ENCODE assay signal across 8 cellular contexts in the genomic region with DNA sequence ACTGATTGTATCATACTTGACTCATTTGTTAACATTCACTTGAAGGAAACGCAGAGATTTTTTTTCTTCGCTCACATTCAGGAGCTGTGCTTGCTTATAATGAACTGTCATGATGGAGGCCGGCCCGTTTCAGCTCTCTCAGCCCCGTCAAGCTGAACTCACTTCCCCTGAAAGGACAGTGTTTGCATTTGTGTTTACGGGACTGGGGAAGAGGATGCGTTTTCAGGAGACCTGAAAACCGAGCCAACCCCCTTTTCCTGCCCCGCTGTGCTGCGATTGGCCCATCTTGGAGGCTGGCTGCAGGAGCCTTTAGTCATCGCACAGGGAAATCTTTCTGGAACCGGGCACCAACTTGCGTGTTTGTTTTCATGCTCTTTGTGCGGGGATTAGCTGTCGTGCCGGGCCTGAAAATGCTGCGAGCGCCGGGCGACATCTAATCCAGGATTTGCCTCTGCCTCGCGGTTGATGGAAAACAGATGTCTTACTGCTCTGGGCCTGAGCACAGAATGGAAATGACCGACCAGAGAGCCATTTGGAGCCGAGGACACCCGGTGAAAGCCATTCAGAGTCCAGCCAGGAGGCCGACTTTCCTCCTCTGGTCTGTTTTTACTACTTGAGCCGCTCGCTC. TPM values are rescaled to one million over a fixed set of nuclear protein-coding genes. Genes with fewer than 3 reads are reported as not detected.
DNase-seq lines count a peak whose midpoint lies in the region; TF ChIP-seq lines count a peak whose summit lies in the region.

No MANE protein-coding gene starts in this region.

- H3K27me3 Mint-ChIP-seq in activated T-cell treated with anti-CD3 and anti-CD28 coated beads, Interleukin-2, amount 50 U/mL, for 24 hours, result peaks cover 28% of the 10 kb centered on the region

- H3K27ac Mint-ChIP-seq in activated T-cell treated with anti-CD3 and anti-CD28 coated beads, Interleukin-2, amount 50 U/mL, for 24 hours, result peak overlapping the region; percentile 84

- H3K4me1 Mint-ChIP-seq in activated T-cell treated with anti-CD3 and anti-CD28 coated beads, Interleukin-2, amount 50 U/mL, for 24 hours (ENCODE audit: low read depth), result peaks cover 35% of the 10 kb centered on the region

- peak overlapping the region; percentile 53 to 64 for H3K9ac ChIP-seq in mucosa of rectum (ENCODE audit: low read depth in 1 of 2, low read length in 2 of 2)

- H3K27me3 ChIP-seq in mucosa of rectum (ENCODE audit: control insufficient read depth in 2 of 2, insufficient read depth in 2 of 2, low read length in 2 of 2) (no peaks in the 10 kb centered on the region), thyroid gland (no peaks in the 10 kb centered on the region)

- 3 to 7% methylated on average over 23 to 28 of the region's 28 CpGs for WGBS in thyroid gland, 2 donors

- no peaks in the 10 kb centered on the region for H3K9me3 ChIP-seq in mucosa of rectum (ENCODE audit: control insufficient read depth in 2 of 2, low read length in 2 of 2)
- no peaks in the 10 kb centered on the region for H3K9me3 ChIP-seq in thyroid gland

- peaks cover 0 to 4% of the 10 kb centered on the region in 2 donors for H3K36me3 ChIP-seq in mucosa of rectum (ENCODE audit: control insufficient read depth in 2 of 2, insufficient read depth in 2 of 2, low read length in 2 of 2)
- H3K36me3 ChIP-seq in thyroid gland, result no peaks in the 10 kb centered on the region

- intact Hi-C loops in thyroid gland (cut with DNase I), result loop anchor here (10.0 kb wide), 1 partner anchor 83 kb away; no protein-coding TSS in a partner anchor

- H3K4me1 ChIP-seq in mucosa of rectum (ENCODE audit: control insufficient read depth in 2 of 2, insufficient read depth in 2 of 2, low read length in 2 of 2) (peaks cover 25 to 44% of the 10 kb centered on the region in 2 donors), thyroid gland (peaks cover 30 to 34% of the 10 kb centered on the region in 2 donors)

- H3K4me3 Mint-ChIP-seq in activated T-cell treated with anti-CD3 and anti-CD28 coated beads, Interleukin-2, amount 50 U/mL, for 24 hours, result peak overlapping the region; percentile 75

- peak overlapping the region; percentile 78 to 81 for H3K27ac ChIP-seq in mucosa of rectum (ENCODE audit: low read depth in 2 of 2, low read length in 2 of 2)
- peak overlapping the region; percentile 94 to 97 (median 97) for H3K27ac ChIP-seq in thyroid gland

- H3K4me3 ChIP-seq in NB4 (ENCODE audit: low read depth, low read length) (peak overlapping the region; percentile 37), mucosa of rectum (ENCODE audit: low read length in 2 of 2) (peak overlapping the region; percentile 71 to 72), thyroid gland (replicated peaks in 1 of 3) (peak overlapping the region; percentile 61 to 69 (median 64))

- H3K36me3 Mint-ChIP-seq in activated T-cell treated with anti-CD3 and anti-CD28 coated beads, Interleukin-2, amount 50 U/mL, for 24 hours (ENCODE audit: low read depth), result no peaks in the 10 kb centered on the region

- DNase-seq in GM04503 (ENCODE audit: low read depth) (peak; percentile 57), GOT3 (lab: John Stamatoyannopoulos, UW) (peak; percentile 16), NB4 (ENCODE audit: low read depth) (no peak), fibroblast of gingiva (ENCODE audit: low read depth) (peak; percentile 86), thyroid gland (peak; percentile 59 to 61)
- DNase-seq in activated T-cell treated with anti-CD3 and anti-CD28 coated beads, Interleukin-2, amount 50 U/mL, for 24 hours, result peak; percentile 54
- DNase-seq in effector CD8-positive, alpha-beta T cell (lab: John Stamatoyannopoulos, UW), result no peak

- no peaks in the 10 kb centered on the region for H3K9me3 Mint-ChIP-seq in activated T-cell treated with anti-CD3 and anti-CD28 coated beads, Interleukin-2, amount 50 U/mL, for 24 hours

- no peak for TF ChIP-seq CTCF in NB4 (IDR thresholded peaks at IDR 0.05; ENCODE audit: low read depth, low read length)
- no peak for TF ChIP-seq CTCF in thyroid gland (IDR thresholded peaks at IDR 0.05)

- TF ChIP-seq POLR2A in NB4 (IDR thresholded peaks at IDR 0.05; ENCODE audit: extremely low read depth, insufficient read length), result no peak
- peak; percentile 12 to 48 for TF ChIP-seq POLR2A in thyroid gland (IDR thresholded peaks at IDR 0.05)

RNA-seq across cellular contexts. Expression of a gene that starts 18.0 kb away (rescaled TPM):
- total RNA-seq in thyroid gland, result 100 to 1,000 TPM; 146 to 229 (median 192) TPM

Comparison
In these comparisons a context has a peak if more than half of its experiments do, and no peak if none do; other contexts are left out.
1. DNase-seq: peak in GM04503 (single experiment), GOT3 (single experiment), activated T-cell treated with anti-CD3 and anti-CD28 coated beads, Interleukin-2, amount 50 U/mL, for 24 hours (single experiment), fibroblast of gingiva (single experiment) and thyroid gland (2 of 2); none in NB4 (single experiment) and effector CD8-positive, alpha-beta T cell (single experiment).
2. Peak in every context shown above with its lines, with median percentiles within 50 percentile points of each other: H3K4me3 ChIP-seq.